ENCODE assay signal across 14 cellular contexts in the genomic region with DNA sequence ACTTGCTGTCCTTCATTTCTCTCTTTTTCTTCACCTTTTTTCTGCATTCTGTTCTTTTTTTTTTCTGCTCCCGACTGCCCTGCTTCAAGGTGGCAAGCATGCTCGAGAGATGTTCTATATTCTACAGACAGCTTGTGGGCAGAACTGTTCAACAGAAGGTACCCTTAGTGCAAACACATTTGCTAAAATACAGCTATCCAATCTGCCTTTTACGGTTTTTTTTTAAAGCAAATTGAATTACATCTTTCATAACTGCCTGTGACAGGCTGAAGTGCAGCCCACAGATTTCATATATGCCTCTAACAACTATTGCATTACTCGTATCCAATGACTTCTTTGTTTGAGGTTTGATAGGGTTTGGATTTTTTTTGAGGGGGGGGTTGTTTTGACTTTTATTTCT.
A peak's percentile ranks its signal among the peaks of the same experiment; 100 is the strongest.
DNase-seq lines count a peak whose midpoint lies in the region; ATAC-seq, FAIRE-seq and TF ChIP-seq lines count a peak whose summit lies in the region.
"Had no signal": no experiment of that assay in that cellular context is flagged by ENCODE, and none has a peak within 500 bp of the region (broad histone marks: within the 10 kb centered on the region; RNA-seq: fewer than 3 reads in every experiment).

No MANE protein-coding gene starts in this region.

- no peaks in the 10 kb centered on the region for H3K36me3 ChIP-seq in astrocyte (ENCODE audit: insufficient read depth, low read length)
- no peaks in the 10 kb centered on the region for H3K36me3 ChIP-seq in muscle layer of duodenum (ENCODE audit: control insufficient read depth in 1 of 2, insufficient read depth in 2 of 2, low read length in 2 of 2)
- no peaks in the 10 kb centered on the region for H3K36me3 ChIP-seq in heart right ventricle

- no peaks in the 10 kb centered on the region for H3K9me3 ChIP-seq in astrocyte (ENCODE audit: insufficient read depth, low read depth, low read length)
- no peaks in the 10 kb centered on the region for H3K9me3 ChIP-seq in muscle layer of duodenum (ENCODE audit: control insufficient read depth in 1 of 2, low read length in 2 of 2)
- no peaks in the 10 kb centered on the region for H3K9me3 ChIP-seq in heart right ventricle

- H2AFZ ChIP-seq in astrocyte (ENCODE audit: low read depth, low read length), result no peak overlapping the region

- H3K27me3 Mint-ChIP-seq in astrocyte (ENCODE audit: low read depth, unreplicated experiment), result no peaks in the 10 kb centered on the region

- peak overlapping the region; percentile 58 for H3K9ac ChIP-seq in astrocyte (ENCODE audit: low read length)

- intact Hi-C loops in heart right ventricle (cut with DNase I), result no loop called here

- in situ Hi-C loops in KBM-7 (cut with MboI; ENCODE audit: low pct_unique_long_range_greater_than_20kb, low sequenced_read_pairs), result no loop called here

- TF ChIP-seq CTCF in astrocyte (IDR thresholded peaks at IDR 0.05; ENCODE audit: insufficient read depth, low read depth, low read length), result no peak
- TF ChIP-seq CTCF in heart right ventricle (IDR thresholded peaks at IDR 0.05), result no peak

- H3K27ac Mint-ChIP-seq in astrocyte (ENCODE audit: unreplicated experiment), result no peak overlapping the region
- H3K27ac Mint-ChIP-seq: CD8-positive, alpha-beta memory T cell had no signal

- WGBS in heart right ventricle, 2 donors, result 58 to 69% methylated on average over 4 of the region's 4 CpGs

- no peaks in the 10 kb centered on the region for H3K9me3 Mint-ChIP-seq in astrocyte (ENCODE audit: unreplicated experiment)

- peaks cover 10% of the 10 kb centered on the region for H3K4me1 Mint-ChIP-seq in astrocyte (ENCODE audit: low read depth, unreplicated experiment)

- DNase-seq in Ammon's horn (ENCODE audit: low spot score), result peak; percentile 11
- DNase-seq in Jurkat, Clone E6-1 (ENCODE audit: low read depth, low spot score), result no peak
- DNase-seq in astrocyte (ENCODE audit: low read depth), result no peak
- DNase-seq in KBM-7, result no peak
- no peak for DNase-seq in heart right ventricle
- DNase-seq: ACHN; CD8-positive, alpha-beta memory T cell; GF-D8; NCI-H1694 had no signal

- H3K4me2 ChIP-seq in astrocyte (ENCODE audit: low read length), result peak overlapping the region; percentile 89

- H3K27me3 ChIP-seq in astrocyte (ENCODE audit: insufficient read depth, low read length) (no peaks in the 10 kb centered on the region), muscle layer of duodenum (ENCODE audit: low read depth, low read length) (no peaks in the 10 kb centered on the region), heart right ventricle (no peaks in the 10 kb centered on the region)

- ATAC-seq in heart right ventricle, result no peak
- no peak for ATAC-seq in GM19452 (IDR thresholded peaks at IDR 0.05; ENCODE audit: unreplicated experiment)
- ATAC-seq in HG03097 (IDR thresholded peaks at IDR 0.05; ENCODE audit: low FRiP score, unreplicated experiment), result no peak

- FAIRE-seq in astrocyte (lab: Jason Lieb, UNC), result no peak
- FAIRE-seq: HTR-8/SVneo had no signal

- H3K79me2 ChIP-seq in astrocyte (ENCODE audit: insufficient read depth, low read length), result no peaks in the 10 kb centered on the region

- H3K27ac ChIP-seq in astrocyte (ENCODE audit: low read depth, low read length), result no peak overlapping the region
- no peak overlapping the region for H3K27ac ChIP-seq in muscle layer of duodenum (ENCODE audit: low read length)
- H3K27ac ChIP-seq in heart right ventricle, result no peak overlapping the region
- H3K27ac ChIP-seq: SK-N-MC had no signal

- H3K4me3 ChIP-seq in Jurkat, Clone E6-1 (ENCODE audit: low read length), result peak overlapping the region; percentile 55
- H3K4me3 ChIP-seq in astrocyte (ENCODE audit: insufficient read depth, low read depth, low read length), result peak overlapping the region; percentile 60
- H3K4me3 ChIP-seq in muscle layer of duodenum (ENCODE audit: low read depth in 1 of 2, low read length in 2 of 2), result peak overlapping the region; percentile 18 to 42
- no peak overlapping the region for H3K4me3 ChIP-seq in heart right ventricle

- H4K20me1 ChIP-seq in astrocyte (ENCODE audit: insufficient read depth, low read length), result no peaks in the 10 kb centered on the region

- peaks cover 15% of the 10 kb centered on the region for H3K36me3 Mint-ChIP-seq in astrocyte (ENCODE audit: low read depth, unreplicated experiment)
- H3K36me3 Mint-ChIP-seq: CD8-positive, alpha-beta memory T cell had no signal

- no peak overlapping the region for H3K4me3 Mint-ChIP-seq in astrocyte (ENCODE audit: unreplicated experiment)

- peaks cover 6% of the 10 kb centered on the region for H3K4me1 ChIP-seq in astrocyte (ENCODE audit: insufficient read depth, low read length)
- no peaks in the 10 kb centered on the region for H3K4me1 ChIP-seq in muscle layer of duodenum (ENCODE audit: control insufficient read depth in 1 of 2, insufficient read depth in 2 of 2, low read length in 2 of 2)
- peaks cover 0 to 18% (median 9%) of the 10 kb centered on the region in 9 donors for H3K4me1 ChIP-seq in heart right ventricle

Comparison
In these comparisons a context has a peak if more than half of its experiments do, and no peak if none do; other contexts are left out.
1. H3K4me3 ChIP-seq: peak in Jurkat, Clone E6-1 (single experiment), astrocyte (single experiment) and muscle layer of duodenum (2 of 2); none in heart right ventricle (0 of 10).